24 cellular contexts compared by ENCODE assay signal in the genomic region with DNA sequence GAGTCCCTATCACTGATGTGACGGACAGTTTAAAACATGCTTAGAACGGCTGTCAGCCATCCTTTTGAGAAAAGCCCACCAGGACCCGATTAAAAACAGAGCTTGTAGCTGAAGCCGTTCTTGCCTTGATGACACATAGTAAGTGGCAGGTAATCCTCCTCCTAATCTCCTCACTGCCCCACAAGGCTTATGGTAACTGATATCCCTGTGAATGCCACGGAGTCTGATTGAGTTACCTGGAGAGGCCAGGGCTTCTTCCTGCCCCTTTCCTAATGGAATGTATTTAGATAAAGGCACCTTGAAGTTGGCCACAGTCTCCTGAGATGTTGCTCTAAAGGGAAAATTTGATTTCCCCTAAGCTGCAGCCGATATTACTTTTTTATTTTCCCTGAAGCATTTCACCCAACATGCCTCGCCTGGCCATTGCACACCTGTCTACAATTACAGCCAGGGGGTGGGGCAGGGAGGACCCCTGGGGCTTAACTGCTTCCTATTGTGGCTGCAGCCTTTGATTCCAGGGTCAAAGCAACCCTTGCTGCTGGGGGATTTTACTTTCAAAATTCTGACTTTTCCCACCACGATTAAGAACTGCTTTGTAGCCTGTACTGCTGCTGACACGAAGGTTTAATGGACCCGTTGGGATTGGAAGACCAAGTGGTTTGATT.
DNase-seq lines count a peak whose midpoint lies in the region; FAIRE-seq and TF ChIP-seq lines count a peak whose summit lies in the region.
"Had no signal": no experiment of that assay in that cellular context is flagged by ENCODE, and none has a peak within 500 bp of the region (broad histone marks: within the 10 kb centered on the region; RNA-seq: fewer than 3 reads in every experiment).

No MANE protein-coding gene starts in this region.

- FAIRE-seq in GM12892 (lab: Jason Lieb, UNC) (peak; percentile 14), RCC 7860 (lab: Jason Lieb, UNC) (no peak)
- FAIRE-seq: astrocyte, frontal cortex, TTC549 had no signal

- no peak overlapping the region for H3K4me3 ChIP-seq in left ventricle myocardium inferior
- H3K4me3 ChIP-seq: prostate gland, SK-N-MC, upper lobe of left lung had no signal

- intact Hi-C loops in left ventricle myocardium inferior (cut with micrococcal nuclease), result no loop called here

- no peaks in the 10 kb centered on the region for H3K4me1 ChIP-seq in left ventricle myocardium inferior
- H3K4me1 ChIP-seq: prostate gland, upper lobe of left lung had no signal

- no peak overlapping the region for H3K27ac ChIP-seq in left ventricle myocardium inferior (replicated peaks)
- H3K27ac ChIP-seq: prostate gland, SK-N-MC, upper lobe of left lung had no signal

- H3K9me3 ChIP-seq in left ventricle myocardium inferior (replicated peaks), result no peaks in the 10 kb centered on the region
- H3K9me3 ChIP-seq: prostate gland, upper lobe of left lung had no signal

- peaks cover 33% of the 10 kb centered on the region for H3K27me3 ChIP-seq in left ventricle myocardium inferior (ENCODE audit: low read depth)
- H3K27me3 ChIP-seq: upper lobe of left lung had no signal

- TF ChIP-seq CTCF in left ventricle myocardium inferior (IDR thresholded peaks at IDR 0.05; ENCODE audit: borderline replicate concordance), result no peak

- DNase-seq in GM12892 (ENCODE audit: insufficient read length) (no peak), NCI-H1417 treated with DMSO at 0.1 percent for 48 hours (lab: John Stamatoyannopoulos, UW) (peak; percentile 26), NCI-H526 (lab: John Stamatoyannopoulos, UW) (peak; percentile 44 to 71), left kidney (ENCODE audit: low read depth, low spot score) (peak; percentile 54), RCC 7860 (ENCODE audit: low spot score) (no peak), left ventricle myocardium inferior (no peak), cerebellar cortex (ENCODE audit: low spot score) (no peak)
- DNase-seq: activated CD4-positive, CD25-positive, alpha-beta regulatory T cell treated with anti-CD3 and anti-CD28 coated beads, Interleukin-2, amount 50 U/mL, for 72 hours; activated gamma-delta T cell; activated naive CD8-positive, alpha-beta T cell treated with anti-CD3 and anti-CD28 coated beads, Interleukin-2, amount 10 ng/mL, durations not matched to agents 7 days and 5 days; activated T-cell treated with anti-CD3 and anti-CD28 coated beads for 4 hours; caudate nucleus; DND-41; mesenchymal stem cell; NCI-H2107; NCI-H774; OCI-M1; stimulated activated CD4-positive, alpha-beta T cell treated with anti-CD3 and anti-CD28 coated beads, Interleukin-4, amount 100 ng/mL, for 4 hours; upper lobe of left lung had no signal

- TF ChIP-seq POLR2A in GM12892 (IDR thresholded peaks at IDR 0.05; ENCODE audit: low read depth, low read length), result no peak

- no peaks in the 10 kb centered on the region for H3K36me3 ChIP-seq in left ventricle myocardium inferior
- H3K36me3 ChIP-seq: prostate gland, upper lobe of left lung had no signal

Comparison
In these comparisons a context has a peak if more than half of its experiments do, and no peak if none do; other contexts are left out.
1. DNase-seq: peak in NCI-H1417 treated with DMSO at 0.1 percent for 48 hours (single experiment), NCI-H526 (2 of 2) and left kidney (single experiment); none in GM12892 (single experiment), RCC 7860 (single experiment), left ventricle myocardium inferior (single experiment) and cerebellar cortex (single experiment).